ENCODE assay signal across 8 cellular contexts in the genomic region with DNA sequence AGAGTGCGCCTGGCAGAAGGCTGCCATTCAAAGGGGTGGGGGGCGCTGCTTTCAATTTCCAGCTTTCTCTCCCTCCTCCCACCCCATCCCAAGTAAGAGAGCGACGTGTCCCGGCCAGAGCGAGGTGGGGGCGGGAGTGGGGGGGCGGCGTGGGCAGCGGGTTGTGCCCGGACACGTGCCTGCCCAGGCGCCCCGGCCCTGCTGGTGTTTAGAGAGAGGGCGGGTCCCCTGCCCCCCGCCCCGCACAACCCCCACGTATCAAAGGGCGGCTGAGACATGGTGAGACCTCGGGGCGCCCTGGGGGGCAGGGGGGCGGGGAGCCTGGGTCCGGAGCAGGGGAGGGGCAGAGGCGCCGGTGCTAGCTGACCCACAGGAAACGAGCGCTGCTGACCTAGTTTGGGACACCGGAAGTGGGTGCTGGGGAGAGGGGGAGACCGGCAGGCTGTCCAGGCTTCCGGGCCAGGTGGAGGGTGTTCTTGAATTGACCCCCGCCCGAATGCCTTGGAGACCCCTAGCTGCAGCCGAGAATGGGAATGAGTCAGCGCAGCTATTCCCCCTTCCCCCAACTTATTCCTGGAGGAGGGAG. TPM values are rescaled to one million over a fixed set of nuclear protein-coding genes. Genes with fewer than 3 reads are reported as not detected.
DNase-seq lines count a peak whose midpoint lies in the region; ATAC-seq, FAIRE-seq and TF ChIP-seq lines count a peak whose summit lies in the region.

No MANE protein-coding gene starts in this region.

- no peaks in the 10 kb centered on the region for H3K36me3 ChIP-seq in CD4-positive, alpha-beta memory T cell (ENCODE audit: insufficient read depth, low read length)
- no peaks in the 10 kb centered on the region for H3K36me3 ChIP-seq in neuron (ENCODE audit: insufficient read depth, low read length)

- intact Hi-C loops in CD4-positive, alpha-beta memory T cell (cut with micrococcal nuclease): loop anchor here (5.0 kb wide), 2 partner anchors 48 to 447 kb away; a partner anchor contains a TSS

- no peaks in the 10 kb centered on the region for H3K9me3 Mint-ChIP-seq in CD4-positive, alpha-beta memory T cell
- no peaks in the 10 kb centered on the region for H3K9me3 Mint-ChIP-seq in activated T-cell treated with anti-CD3 and anti-CD28 coated beads, Interleukin-2, amount 50 U/mL, for 72 hours

- CTCF ChIA-PET in CD4-positive, alpha-beta memory T cell (lab: Charles Lee; ENCODE audit: partially characterized antibody): interaction anchor here (0.6 to 16.3 kb wide), 4 partner anchors 11 to 41 kb away, joined by 3 to 381 read pairs (median 4); a partner anchor contains a TSS

- H2AFZ ChIP-seq in neuron (ENCODE audit: low read depth, low read length): peak overlapping the region; percentile 34

- H3K4me3 ChIP-seq in CD4-positive, alpha-beta memory T cell (ENCODE audit: low read length in 2 of 2): peak overlapping the region; percentile 91 to 95
- H3K4me3 ChIP-seq in neuron (ENCODE audit: low read length): peak overlapping the region; percentile 59

- peak overlapping the region; percentile 90 to 98 (median 97) for H3K27ac Mint-ChIP-seq in CD4-positive, alpha-beta memory T cell
- H3K27ac Mint-ChIP-seq in activated T-cell treated with anti-CD3 and anti-CD28 coated beads, Interleukin-2, amount 50 U/mL, for 72 hours: peak overlapping the region; percentile 99

- H3K27me3 ChIP-seq in CD4-positive, alpha-beta memory T cell (ENCODE audit: insufficient read depth, low read length): no peaks in the 10 kb centered on the region
- H3K27me3 ChIP-seq in neuron (ENCODE audit: insufficient read depth, low read length): no peaks in the 10 kb centered on the region

- H3K36me3 Mint-ChIP-seq in CD4-positive, alpha-beta memory T cell: peaks cover 0 to 26% of the 10 kb centered on the region in 2 donors
- peaks cover 12 to 14% of the 10 kb centered on the region in 2 donors for H3K36me3 Mint-ChIP-seq in activated T-cell treated with anti-CD3 and anti-CD28 coated beads, Interleukin-2, amount 50 U/mL, for 72 hours (ENCODE audit: insufficient read depth in 2 of 2)

- H3K9me3 ChIP-seq in CD4-positive, alpha-beta memory T cell (ENCODE audit: control insufficient read depth in 1 of 2, low read length in 2 of 2): no peaks in the 10 kb centered on the region
- no peaks in the 10 kb centered on the region for H3K9me3 ChIP-seq in neuron (ENCODE audit: low read length)

- POLR2A ChIA-PET in CD4-positive, alpha-beta memory T cell (lab: Charles Lee; ENCODE audit: partially characterized antibody): interaction anchor here (0.7 to 38.9 kb wide), 6 partner anchors 8 to 169 kb away, joined by 3 to 1543 read pairs (median 4); a partner anchor contains a TSS

- H3K27ac ChIP-seq in CD4-positive, alpha-beta memory T cell (ENCODE audit: low read depth, low read length): peak overlapping the region; percentile 86

- H3K4me1 ChIP-seq in CD4-positive, alpha-beta memory T cell (ENCODE audit: insufficient read depth, low read length): peaks cover 61% of the 10 kb centered on the region
- peaks cover 31% of the 10 kb centered on the region for H3K4me1 ChIP-seq in neuron (ENCODE audit: insufficient read depth, low read length)

- ATAC-seq in activated T-cell treated with anti-CD3 and anti-CD28 coated beads, Interleukin-2, amount 50 U/mL, for 72 hours (replicated peaks in 1 of 2): no peak
- no peak for ATAC-seq in GM21576 (IDR thresholded peaks at IDR 0.05; ENCODE audit: unreplicated experiment)

- peaks cover 36 to 80% (median 45%) of the 10 kb centered on the region in 4 donors for H3K4me1 Mint-ChIP-seq in CD4-positive, alpha-beta memory T cell
- H3K4me1 Mint-ChIP-seq in activated T-cell treated with anti-CD3 and anti-CD28 coated beads, Interleukin-2, amount 50 U/mL, for 72 hours (ENCODE audit: low read depth): peaks cover 51% of the 10 kb centered on the region

- no peak for TF ChIP-seq CTCF in D721Med (IDR thresholded peaks at IDR 0.05; ENCODE audit: insufficient read depth, missing control alignments)

- FAIRE-seq in D721Med (lab: Jason Lieb, UNC): no peak

- no peak for DNase-seq in CD4-positive, alpha-beta memory T cell
- DNase-seq in HUDEP-2 (lab: John Stamatoyannopoulos, UW; ENCODE audit: unreplicated experiment in 76 of 76) (peak in 56 of 76 experiments; percentile 15 to 86 (median 58)), glomerular visceral epithelial cell (ENCODE audit: extremely low spot score) (peak; percentile 81), D721Med (ENCODE audit: insufficient read length, low spot score) (no peak)
- peak; percentile 42 to 71 for DNase-seq in activated T-cell treated with anti-CD3 and anti-CD28 coated beads, Interleukin-2, amount 50 U/mL, for 72 hours
- DNase-seq in activated CD8-positive, alpha-beta memory T cell treated with anti-CD3 and anti-CD28 coated beads, Interleukin-2, amount 50 U/mL, for 4 hours: no peak

- H3K27me3 Mint-ChIP-seq in CD4-positive, alpha-beta memory T cell: no peaks in the 10 kb centered on the region
- H3K27me3 Mint-ChIP-seq in activated T-cell treated with anti-CD3 and anti-CD28 coated beads, Interleukin-2, amount 50 U/mL, for 72 hours (ENCODE audit: low read depth): no peaks in the 10 kb centered on the region

- peak overlapping the region; percentile 95 to 99 (median 98) for H3K4me3 Mint-ChIP-seq in CD4-positive, alpha-beta memory T cell
- peak overlapping the region; percentile 98 to 99 for H3K4me3 Mint-ChIP-seq in activated T-cell treated with anti-CD3 and anti-CD28 coated beads, Interleukin-2, amount 50 U/mL, for 72 hours

RNA-seq across cellular contexts. Expression of a gene that starts 1.3 kb away (rescaled TPM):
- total RNA-seq in CD4-positive, alpha-beta memory T cell: 10 to 100 TPM; 86.3 to 92.7 TPM
- 10 to 100 TPM in 1 of 2 donors, 1 to 10 TPM in 1; 3.4 to 11.6 TPM for polyA plus RNA-seq in CD4-positive, alpha-beta memory T cell
- total RNA-seq in activated T-cell treated with anti-CD3 and anti-CD28 coated beads, Interleukin-2, amount 50 U/mL, for 72 hours: 100 to 1,000 TPM; 129 to 141 TPM

RNA-seq across cellular contexts. Expression of a gene that starts 10.5 kb away (rescaled TPM):
- total RNA-seq in CD4-positive, alpha-beta memory T cell: 1 to 10 TPM; 1.1 to 3.1 TPM
- not detected for polyA plus RNA-seq in CD4-positive, alpha-beta memory T cell
- 1 to 10 TPM in 1 of 2 donors, under 1 TPM in 1; 0.65 to 2.3 TPM for total RNA-seq in activated T-cell treated with anti-CD3 and anti-CD28 coated beads, Interleukin-2, amount 50 U/mL, for 72 hours

RNA-seq across cellular contexts. Expression of a gene that starts 20.7 kb away (rescaled TPM):
- 10 to 100 TPM; 52.4 to 56.6 TPM for total RNA-seq in CD4-positive, alpha-beta memory T cell
- 10 to 100 TPM; 48.9 to 75.9 TPM for polyA plus RNA-seq in CD4-positive, alpha-beta memory T cell
- total RNA-seq in activated T-cell treated with anti-CD3 and anti-CD28 coated beads, Interleukin-2, amount 50 U/mL, for 72 hours: 10 to 100 TPM; 45.5 to 55.1 TPM

RNA-seq across cellular contexts. Expression of a gene that starts 29.4 kb away (rescaled TPM):
- total RNA-seq in CD4-positive, alpha-beta memory T cell: 10 to 100 TPM; 12.2 to 13.0 TPM
- 10 to 100 TPM; 50.2 to 67.9 TPM for polyA plus RNA-seq in CD4-positive, alpha-beta memory T cell
- total RNA-seq in activated T-cell treated with anti-CD3 and anti-CD28 coated beads, Interleukin-2, amount 50 U/mL, for 72 hours: 100 to 1,000 TPM; 251 to 304 TPM

RNA-seq across cellular contexts. Expression of a gene that starts 29.7 kb away (rescaled TPM):
- total RNA-seq in CD4-positive, alpha-beta memory T cell: 1 to 10 TPM; 4.0 to 4.1 TPM
- polyA plus RNA-seq in CD4-positive, alpha-beta memory T cell: not detected
- 1 to 10 TPM; 1.1 to 1.4 TPM for total RNA-seq in activated T-cell treated with anti-CD3 and anti-CD28 coated beads, Interleukin-2, amount 50 U/mL, for 72 hours

Comparison
In these comparisons a context has a peak if more than half of its experiments do, and no peak if none do; other contexts are left out.
1. DNase-seq: peak in HUDEP-2 (56 of 76), activated T-cell treated with anti-CD3 and anti-CD28 coated beads, Interleukin-2, amount 50 U/mL, for 72 hours (2 of 2) and glomerular visceral epithelial cell (single experiment); none in CD4-positive, alpha-beta memory T cell (0 of 5), D721Med (single experiment) and activated CD8-positive, alpha-beta memory T cell treated with anti-CD3 and anti-CD28 coated beads, Interleukin-2, amount 50 U/mL, for 4 hours (single experiment).